Comparison of ENCODE assay signal across 1 cellular context in the genomic region with DNA sequence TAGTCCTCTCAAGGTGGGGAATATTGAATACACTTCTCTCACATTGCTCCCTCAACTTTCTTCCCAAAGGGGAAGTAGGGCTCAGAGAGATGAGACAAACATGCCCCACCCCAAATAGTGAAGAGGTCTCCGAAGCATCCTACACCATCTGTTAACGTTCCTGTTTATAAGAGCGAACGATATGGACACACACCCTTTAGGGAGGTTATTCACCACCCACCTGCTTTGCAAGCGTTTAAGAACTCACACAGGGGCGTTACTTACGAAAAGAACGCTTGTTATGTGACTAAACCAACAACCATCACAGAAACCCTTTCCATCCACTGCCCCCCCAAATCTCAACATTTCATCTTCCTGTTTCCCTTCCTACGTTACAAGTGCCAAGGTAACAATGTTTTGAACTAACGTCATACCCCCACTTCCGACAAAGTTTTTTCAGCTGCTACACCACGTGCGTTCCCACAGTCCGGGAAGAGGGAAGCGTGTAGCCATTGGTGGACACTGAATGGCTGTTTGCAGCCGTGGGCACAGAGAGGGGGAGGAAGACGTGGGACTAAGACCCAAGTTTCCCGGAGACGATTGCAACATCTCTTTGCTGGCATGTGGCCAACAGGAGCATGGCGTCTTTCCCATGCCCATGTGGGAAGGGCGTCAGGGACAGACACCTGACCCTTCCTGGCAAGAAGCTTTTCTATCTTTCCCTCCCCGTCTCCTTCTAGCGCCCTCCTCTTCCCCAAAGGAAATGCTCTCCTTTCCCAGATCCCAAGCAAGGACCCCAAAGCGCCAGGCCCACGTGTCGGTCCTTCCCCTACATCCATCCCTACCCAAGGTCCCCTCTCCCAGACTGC.
TF ChIP-seq lines count a peak whose summit lies in the region.

No MANE protein-coding gene starts in this region.

TF ChIP-seq in HepG2, 621 proteins besides CTCF, POLR2A, EP300 and RAD21 (continued from another document and continues in another):
- TF ChIP-seq, protein P1, sequence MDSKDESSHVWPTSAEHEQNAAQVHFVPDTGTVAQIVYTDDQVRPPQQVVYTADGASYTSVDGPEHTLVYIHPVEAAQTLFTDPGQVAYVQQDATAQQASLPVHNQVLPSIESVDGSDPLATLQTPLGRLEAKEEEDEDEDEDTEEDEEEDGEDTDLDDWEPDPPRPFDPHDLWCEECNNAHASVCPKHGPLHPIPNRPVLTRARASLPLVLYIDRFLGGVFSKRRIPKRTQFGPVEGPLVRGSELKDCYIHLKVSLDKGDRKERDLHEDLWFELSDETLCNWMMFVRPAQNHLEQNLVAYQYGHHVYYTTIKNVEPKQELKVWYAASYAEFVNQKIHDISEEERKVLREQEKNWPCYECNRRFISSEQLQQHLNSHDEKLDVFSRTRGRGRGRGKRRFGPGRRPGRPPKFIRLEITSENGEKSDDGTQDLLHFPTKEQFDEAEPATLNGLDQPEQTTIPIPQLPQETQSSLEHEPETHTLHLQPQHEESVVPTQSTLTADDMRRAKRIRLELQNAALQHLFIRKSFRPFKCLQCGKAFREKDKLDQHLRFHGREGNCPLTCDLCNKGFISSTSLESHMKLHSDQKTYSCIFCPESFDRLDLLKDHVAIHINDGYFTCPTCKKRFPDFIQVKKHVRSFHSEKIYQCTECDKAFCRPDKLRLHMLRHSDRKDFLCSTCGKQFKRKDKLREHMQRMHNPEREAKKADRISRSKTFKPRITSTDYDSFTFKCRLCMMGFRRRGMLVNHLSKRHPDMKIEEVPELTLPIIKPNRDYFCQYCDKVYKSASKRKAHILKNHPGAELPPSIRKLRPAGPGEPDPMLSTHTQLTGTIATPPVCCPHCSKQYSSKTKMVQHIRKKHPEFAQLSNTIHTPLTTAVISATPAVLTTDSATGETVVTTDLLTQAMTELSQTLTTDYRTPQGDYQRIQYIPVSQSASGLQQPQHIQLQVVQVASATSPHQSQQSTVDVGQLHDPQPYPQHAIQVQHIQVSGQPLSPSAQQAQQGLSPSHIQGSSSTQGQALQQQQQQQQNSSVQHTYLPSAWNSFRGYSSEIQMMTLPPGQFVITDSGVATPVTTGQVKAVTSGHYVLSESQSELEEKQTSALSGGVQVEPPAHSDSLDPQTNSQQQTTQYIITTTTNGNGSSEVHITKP (CRISPR knock-in tag; IDR thresholded peaks at IDR 0.05; ENCODE audit: low read depth): peak; percentile 50; the same call in 1 of the 2 replicates
- TF ChIP-seq, protein P2, sequence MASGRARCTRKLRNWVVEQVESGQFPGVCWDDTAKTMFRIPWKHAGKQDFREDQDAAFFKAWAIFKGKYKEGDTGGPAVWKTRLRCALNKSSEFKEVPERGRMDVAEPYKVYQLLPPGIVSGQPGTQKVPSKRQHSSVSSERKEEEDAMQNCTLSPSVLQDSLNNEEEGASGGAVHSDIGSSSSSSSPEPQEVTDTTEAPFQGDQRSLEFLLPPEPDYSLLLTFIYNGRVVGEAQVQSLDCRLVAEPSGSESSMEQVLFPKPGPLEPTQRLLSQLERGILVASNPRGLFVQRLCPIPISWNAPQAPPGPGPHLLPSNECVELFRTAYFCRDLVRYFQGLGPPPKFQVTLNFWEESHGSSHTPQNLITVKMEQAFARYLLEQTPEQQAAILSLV (CRISPR knock-in tag; IDR thresholded peaks at IDR 0.05; ENCODE audit: borderline replicate concordance): peak; percentile 16; the same call in 1 of the 2 replicates
- TF ChIP-seq MXD1 (CRISPR knock-in tag; IDR thresholded peaks at IDR 0.05) (peak; percentile 74; the same call in 1 of the 2 replicates), NFYB (CRISPR knock-in tag; IDR thresholded peaks at IDR 0.05) (peak; percentile 51), RFXAP (CRISPR knock-in tag; IDR thresholded peaks at IDR 0.05; ENCODE audit: borderline replicate concordance) (no peak), ZNF468 (CRISPR knock-in tag; IDR thresholded peaks at IDR 0.05) (0 out of 2 replicates have a peak, but pooled peaks have one; percentile 33), MXD4 (CRISPR knock-in tag; IDR thresholded peaks at IDR 0.05) (peak; percentile 89; the same call in 1 of the 2 replicates), HDAC2 (CRISPR knock-in tag; IDR thresholded peaks at IDR 0.05) (0 out of 2 replicates have a peak, but pooled peaks have one; percentile 44), SMAD3 (CRISPR knock-in tag; IDR thresholded peaks at IDR 0.05) (peak; percentile 49; the same call in 1 of the 2 replicates), FOXP4 (CRISPR knock-in tag; IDR thresholded peaks at IDR 0.05) (peak; percentile 19; the same call in 1 of the 2 replicates), KLF12 (CRISPR knock-in tag; IDR thresholded peaks at IDR 0.05; ENCODE audit: borderline replicate concordance) (no peak), ZC3H13 (CRISPR knock-in tag; IDR thresholded peaks at IDR 0.05) (peak; percentile 73; the same call in 1 of the 2 replicates), NFIC (IDR thresholded peaks at IDR 0.05; ENCODE audit: low read length) (peak; percentile 86; the same call in 1 of the 2 replicates), TEAD3 (CRISPR knock-in tag; optimal IDR thresholded peaks at IDR 0.05; ENCODE audit: borderline replicate concordance) (peak; percentile 15), MAX (IDR thresholded peaks at IDR 0.05) (peak; percentile 98), ZFP91 (CRISPR knock-in tag; IDR thresholded peaks at IDR 0.05; ENCODE audit: borderline replicate concordance) (peak; percentile 92), TCF7 (IDR thresholded peaks at IDR 0.05; ENCODE audit: low read depth) (no peak), ZNF597 (CRISPR knock-in tag; IDR thresholded peaks at IDR 0.05) (no peak), BHLHE40 (IDR thresholded peaks at IDR 0.05; ENCODE audit: low read length) (peak; percentile 66; the same call in 1 of the 2 replicates), SALL1 (CRISPR knock-in tag; IDR thresholded peaks at IDR 0.05) (peak; percentile 82), CAMTA2 (CRISPR knock-in tag; IDR thresholded peaks at IDR 0.05; ENCODE audit: borderline replicate concordance) (no peak), ONECUT2 (CRISPR knock-in tag; IDR thresholded peaks at IDR 0.05) (no peak)
- TF ChIP-seq, protein P3, sequence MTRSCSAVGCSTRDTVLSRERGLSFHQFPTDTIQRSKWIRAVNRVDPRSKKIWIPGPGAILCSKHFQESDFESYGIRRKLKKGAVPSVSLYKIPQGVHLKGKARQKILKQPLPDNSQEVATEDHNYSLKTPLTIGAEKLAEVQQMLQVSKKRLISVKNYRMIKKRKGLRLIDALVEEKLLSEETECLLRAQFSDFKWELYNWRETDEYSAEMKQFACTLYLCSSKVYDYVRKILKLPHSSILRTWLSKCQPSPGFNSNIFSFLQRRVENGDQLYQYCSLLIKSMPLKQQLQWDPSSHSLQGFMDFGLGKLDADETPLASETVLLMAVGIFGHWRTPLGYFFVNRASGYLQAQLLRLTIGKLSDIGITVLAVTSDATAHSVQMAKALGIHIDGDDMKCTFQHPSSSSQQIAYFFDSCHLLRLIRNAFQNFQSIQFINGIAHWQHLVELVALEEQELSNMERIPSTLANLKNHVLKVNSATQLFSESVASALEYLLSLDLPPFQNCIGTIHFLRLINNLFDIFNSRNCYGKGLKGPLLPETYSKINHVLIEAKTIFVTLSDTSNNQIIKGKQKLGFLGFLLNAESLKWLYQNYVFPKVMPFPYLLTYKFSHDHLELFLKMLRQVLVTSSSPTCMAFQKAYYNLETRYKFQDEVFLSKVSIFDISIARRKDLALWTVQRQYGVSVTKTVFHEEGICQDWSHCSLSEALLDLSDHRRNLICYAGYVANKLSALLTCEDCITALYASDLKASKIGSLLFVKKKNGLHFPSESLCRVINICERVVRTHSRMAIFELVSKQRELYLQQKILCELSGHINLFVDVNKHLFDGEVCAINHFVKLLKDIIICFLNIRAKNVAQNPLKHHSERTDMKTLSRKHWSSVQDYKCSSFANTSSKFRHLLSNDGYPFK (CRISPR knock-in tag; IDR thresholded peaks at IDR 0.05; ENCODE audit: borderline replicate concordance): no peak; the same call in 1 of the 2 replicates
- TF ChIP-seq, protein P4, sequence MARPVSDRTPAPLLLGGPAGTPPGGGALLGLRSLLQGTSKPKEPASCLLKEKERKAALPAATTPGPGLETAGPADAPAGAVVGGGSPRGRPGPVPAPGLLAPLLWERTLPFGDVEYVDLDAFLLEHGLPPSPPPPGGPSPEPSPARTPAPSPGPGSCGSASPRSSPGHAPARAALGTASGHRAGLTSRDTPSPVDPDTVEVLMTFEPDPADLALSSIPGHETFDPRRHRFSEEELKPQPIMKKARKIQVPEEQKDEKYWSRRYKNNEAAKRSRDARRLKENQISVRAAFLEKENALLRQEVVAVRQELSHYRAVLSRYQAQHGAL (CRISPR knock-in tag; IDR thresholded peaks at IDR 0.05; ENCODE audit: not compliant biosample characterization): no peak
- TF ChIP-seq, protein P5, sequence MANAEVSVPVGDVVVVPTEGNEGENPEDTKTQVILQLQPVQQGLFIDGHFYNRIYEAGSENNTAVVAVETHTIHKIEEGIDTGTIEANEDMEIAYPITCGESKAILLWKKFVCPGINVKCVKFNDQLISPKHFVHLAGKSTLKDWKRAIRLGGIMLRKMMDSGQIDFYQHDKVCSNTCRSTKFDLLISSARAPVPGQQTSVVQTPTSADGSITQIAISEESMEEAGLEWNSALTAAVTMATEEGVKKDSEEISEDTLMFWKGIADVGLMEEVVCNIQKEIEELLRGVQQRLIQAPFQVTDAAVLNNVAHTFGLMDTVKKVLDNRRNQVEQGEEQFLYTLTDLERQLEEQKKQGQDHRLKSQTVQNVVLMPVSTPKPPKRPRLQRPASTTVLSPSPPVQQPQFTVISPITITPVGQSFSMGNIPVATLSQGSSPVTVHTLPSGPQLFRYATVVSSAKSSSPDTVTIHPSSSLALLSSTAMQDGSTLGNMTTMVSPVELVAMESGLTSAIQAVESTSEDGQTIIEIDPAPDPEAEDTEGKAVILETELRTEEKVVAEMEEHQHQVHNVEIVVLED (CRISPR knock-in tag; IDR thresholded peaks at IDR 0.05; ENCODE audit: borderline replicate concordance): peak; percentile 28; the same call in 1 of the 2 replicates
- TF ChIP-seq, protein P6, sequence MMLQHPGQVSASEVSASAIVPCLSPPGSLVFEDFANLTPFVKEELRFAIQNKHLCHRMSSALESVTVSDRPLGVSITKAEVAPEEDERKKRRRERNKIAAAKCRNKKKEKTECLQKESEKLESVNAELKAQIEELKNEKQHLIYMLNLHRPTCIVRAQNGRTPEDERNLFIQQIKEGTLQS (CRISPR knock-in tag; IDR thresholded peaks at IDR 0.05): no peak; the same call in 1 of the 2 replicates
- TF ChIP-seq, protein P7, sequence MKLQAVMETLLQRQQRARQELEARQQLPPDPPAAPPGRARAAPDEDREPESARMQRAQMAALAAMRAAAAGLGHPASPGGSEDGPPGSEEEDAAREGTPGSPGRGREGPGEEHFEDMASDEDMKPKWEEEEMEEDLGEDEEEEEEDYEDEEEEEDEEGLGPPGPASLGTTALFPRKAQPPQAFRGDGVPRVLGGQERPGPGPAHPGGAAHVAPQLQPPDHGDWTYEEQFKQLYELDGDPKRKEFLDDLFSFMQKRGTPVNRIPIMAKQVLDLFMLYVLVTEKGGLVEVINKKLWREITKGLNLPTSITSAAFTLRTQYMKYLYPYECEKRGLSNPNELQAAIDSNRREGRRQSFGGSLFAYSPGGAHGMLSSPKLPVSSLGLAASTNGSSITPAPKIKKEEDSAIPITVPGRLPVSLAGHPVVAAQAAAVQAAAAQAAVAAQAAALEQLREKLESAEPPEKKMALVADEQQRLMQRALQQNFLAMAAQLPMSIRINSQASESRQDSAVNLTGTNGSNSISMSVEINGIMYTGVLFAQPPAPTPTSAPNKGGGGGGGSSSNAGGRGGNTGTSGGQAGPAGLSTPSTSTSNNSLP (IDR thresholded peaks at IDR 0.05; ENCODE audit: low read depth, low read length): no peak
